ENCODE assay signal across 17 cellular contexts in the genomic region with DNA sequence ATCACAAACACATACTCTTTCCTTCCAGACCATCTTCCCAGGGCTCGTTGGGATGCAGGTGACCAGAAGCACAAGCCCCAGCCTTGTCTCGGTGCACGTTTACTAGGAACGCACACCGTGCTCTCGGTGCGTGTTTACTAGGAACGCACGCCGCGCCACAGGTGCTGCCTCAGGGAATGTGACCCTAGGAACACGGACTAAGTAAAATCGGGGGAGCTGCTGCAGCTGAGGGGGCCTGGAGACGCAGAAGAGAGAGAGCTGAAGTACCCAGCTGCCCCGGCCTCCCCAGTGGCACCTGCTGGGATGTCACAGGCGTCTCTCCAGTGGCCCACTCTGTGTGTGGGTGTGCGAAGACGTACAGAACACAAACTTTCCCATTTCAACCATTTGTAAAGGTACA.
DNase-seq lines count a peak whose midpoint lies in the region; ATAC-seq and TF ChIP-seq lines count a peak whose summit lies in the region.
"Had no signal": no experiment of that assay in that cellular context is flagged by ENCODE, and none has a peak within 500 bp of the region (broad histone marks: within the 10 kb centered on the region; RNA-seq: fewer than 3 reads in every experiment).

No MANE protein-coding gene starts in this region.

- no peak for TF ChIP-seq POLR2A in spleen (IDR thresholded peaks at IDR 0.05)

- no peak for ATAC-seq in RWPE2 (ENCODE audit: low read depth)
- ATAC-seq: A549 had no signal

- H2AFZ ChIP-seq in neural progenitor cell (replicated peaks) = no peak overlapping the region
- H2AFZ ChIP-seq: GM23248 had no signal

- POLR2A ChIA-PET in HEK293T (lab: Yijun Ruan, JAX) = no interaction called here

- no peak for TF ChIP-seq CTCF in RWPE2 (IDR thresholded peaks at IDR 0.05; ENCODE audit: poor library complexity, severe bottlenecking)
- no peak for TF ChIP-seq CTCF in neural progenitor cell (IDR thresholded peaks at IDR 0.05)
- no peak for TF ChIP-seq CTCF in spleen (IDR thresholded peaks at IDR 0.05 in 8 of 11, conservative IDR thresholded peaks at IDR 0.05 in 3 of 11)

- H3K36me3 ChIP-seq in RWPE2 (ENCODE audit: low read depth) (no peaks in the 10 kb centered on the region), neural progenitor cell (no peaks in the 10 kb centered on the region), spleen (peaks cover 0 to 88% (median 14%) of the 10 kb centered on the region in 6 donors)

- peak; percentile 17 for DNase-seq in activated effector memory CD4-positive, alpha-beta T cell treated with anti-CD3 and anti-CD28 coated beads, Interleukin-2, amount 50 U/mL, for 16 hours
- DNase-seq in activated effector memory CD4-positive, alpha-beta T cell treated with Interleukin-2 at 50 U/mL for 16 hours = no peak
- DNase-seq in RWPE2 (ENCODE audit: low spot score) (peak; percentile 59), neural progenitor cell (ENCODE audit: low spot score) (no peak), spleen (peak; percentile 54), NCI-H1930 (lab: John Stamatoyannopoulos, UW) (no peak), HEK293T (ENCODE audit: extremely low spot score) (no peak)
- DNase-seq: AML-193; CD4-positive, alpha-beta memory T cell; DMS153; DMS79; GDM1; GM23248 had no signal

- intact Hi-C loops in spleen (cut with DNase I; ENCODE audit: low total_unique reads) = no loop called here

- peaks cover 4% of the 10 kb centered on the region for H3K36me3 Mint-ChIP-seq in neural progenitor cell
- H3K36me3 Mint-ChIP-seq: CD14-positive monocyte; CD4-positive, alpha-beta memory T cell had no signal

- H3K27ac ChIP-seq in RWPE2 (ENCODE audit: poor library complexity, severe bottlenecking) = no peak overlapping the region
- H3K27ac ChIP-seq in neural progenitor cell = no peak overlapping the region
- no peak overlapping the region for H3K27ac ChIP-seq in spleen
- H3K27ac ChIP-seq: 22Rv1, A549, GM23248 had no signal

- WGBS in spleen, 5 donors = 90 to 93% (median 93%) methylated on average over 18 of the region's 18 CpGs

- H3K27me3 ChIP-seq in RWPE2 (ENCODE audit: insufficient read depth, poor library complexity, severe bottlenecking) (no peaks in the 10 kb centered on the region), neural progenitor cell (no peaks in the 10 kb centered on the region), spleen (replicated peaks in 1 of 7) (no peaks in the 10 kb centered on the region)

- CTCF ChIA-PET in HEK293T (lab: Yijun Ruan, JAX) = no interaction called here

- no peak overlapping the region for H3K4me2 ChIP-seq in neural progenitor cell
- H3K4me2 ChIP-seq: A549 had no signal

- H3K4me1 Mint-ChIP-seq in neural progenitor cell = peaks cover 4% of the 10 kb centered on the region
- H3K4me1 Mint-ChIP-seq: CD4-positive, alpha-beta memory T cell had no signal

- H3K9me3 ChIP-seq in RWPE2 (ENCODE audit: severe bottlenecking) (no peaks in the 10 kb centered on the region), neural progenitor cell (ENCODE audit: low read depth) (no peaks in the 10 kb centered on the region), spleen (no peaks in the 10 kb centered on the region)
- H3K9me3 ChIP-seq: A549, HAP-1 had no signal

- peak overlapping the region; percentile 69 for H3K27ac Mint-ChIP-seq in neural progenitor cell
- H3K27ac Mint-ChIP-seq: CD4-positive, alpha-beta memory T cell had no signal

- H3K79me2 ChIP-seq in neural progenitor cell (ENCODE audit: low read depth) = no peaks in the 10 kb centered on the region

- H3F3A ChIP-seq in neural progenitor cell (ENCODE audit: low read depth) = no peaks in the 10 kb centered on the region

- H3K27me3 Mint-ChIP-seq in neural progenitor cell (ENCODE audit: insufficient read depth, low read depth) = peaks cover 6% of the 10 kb centered on the region

- no peaks in the 10 kb centered on the region for H3K9me3 Mint-ChIP-seq in neural progenitor cell
- H3K9me3 Mint-ChIP-seq: CD4-positive, alpha-beta memory T cell had no signal

- H3K9ac ChIP-seq in neural progenitor cell = no peak overlapping the region
- H3K9ac ChIP-seq: GM23248 had no signal

- no peak overlapping the region for H3K4me3 Mint-ChIP-seq in neural progenitor cell
- H3K4me3 Mint-ChIP-seq: CD14-positive monocyte; CD4-positive, alpha-beta memory T cell had no signal

- no peaks in the 10 kb centered on the region for H4K20me1 ChIP-seq in neural progenitor cell (ENCODE audit: low read depth)

- H3K4me3 ChIP-seq in RWPE2 (ENCODE audit: severe bottlenecking) (no peak overlapping the region), neural progenitor cell (no peak overlapping the region), spleen (no peak overlapping the region)
- H3K4me3 ChIP-seq: A549, GM23248, HAP-1 had no signal

- no peaks in the 10 kb centered on the region for H3K4me1 ChIP-seq in RWPE2 (ENCODE audit: insufficient read depth, poor library complexity, severe bottlenecking)
- H3K4me1 ChIP-seq in neural progenitor cell = peaks cover 4% of the 10 kb centered on the region
- H3K4me1 ChIP-seq in spleen = peaks cover 0 to 23% (median 8%) of the 10 kb centered on the region in 6 donors
- H3K4me1 ChIP-seq: A549, HAP-1 had no signal

TF ChIP-seq in HEK293T, 16 proteins besides CTCF, POLR2A, EP300 and RAD21:
- TF ChIP-seq L3MBTL2 (conservative IDR thresholded peaks at IDR 0.05) = no peak
- TF ChIP-seq ELF4 (IDR thresholded peaks at IDR 0.05) = no peak
- no peak for TF ChIP-seq SP1 (IDR thresholded peaks at IDR 0.05)
- no peak for TF ChIP-seq TARDBP (IDR thresholded peaks at IDR 0.05)
- TF ChIP-seq PKNOX1 (IDR thresholded peaks at IDR 0.05) = no peak
- no peak for TF ChIP-seq HDGF (IDR thresholded peaks at IDR 0.05; ENCODE audit: borderline replicate concordance)
- TF ChIP-seq LEF1 (IDR thresholded peaks at IDR 0.05; ENCODE audit: borderline replicate concordance) = no peak
- no peak for TF ChIP-seq ARNT (IDR thresholded peaks at IDR 0.05)

Comparison
In these comparisons a context has a peak if more than half of its experiments do, and no peak if none do; other contexts are left out.
1. DNase-seq: peak in activated effector memory CD4-positive, alpha-beta T cell treated with anti-CD3 and anti-CD28 coated beads, Interleukin-2, amount 50 U/mL, for 16 hours (single experiment), RWPE2 (single experiment) and spleen (single experiment); none in activated effector memory CD4-positive, alpha-beta T cell treated with Interleukin-2 at 50 U/mL for 16 hours (single experiment), neural progenitor cell (single experiment), NCI-H1930 (0 of 2) and HEK293T (single experiment).